Comparison of ENCODE assay signal across 7 cellular contexts in the genomic region with DNA sequence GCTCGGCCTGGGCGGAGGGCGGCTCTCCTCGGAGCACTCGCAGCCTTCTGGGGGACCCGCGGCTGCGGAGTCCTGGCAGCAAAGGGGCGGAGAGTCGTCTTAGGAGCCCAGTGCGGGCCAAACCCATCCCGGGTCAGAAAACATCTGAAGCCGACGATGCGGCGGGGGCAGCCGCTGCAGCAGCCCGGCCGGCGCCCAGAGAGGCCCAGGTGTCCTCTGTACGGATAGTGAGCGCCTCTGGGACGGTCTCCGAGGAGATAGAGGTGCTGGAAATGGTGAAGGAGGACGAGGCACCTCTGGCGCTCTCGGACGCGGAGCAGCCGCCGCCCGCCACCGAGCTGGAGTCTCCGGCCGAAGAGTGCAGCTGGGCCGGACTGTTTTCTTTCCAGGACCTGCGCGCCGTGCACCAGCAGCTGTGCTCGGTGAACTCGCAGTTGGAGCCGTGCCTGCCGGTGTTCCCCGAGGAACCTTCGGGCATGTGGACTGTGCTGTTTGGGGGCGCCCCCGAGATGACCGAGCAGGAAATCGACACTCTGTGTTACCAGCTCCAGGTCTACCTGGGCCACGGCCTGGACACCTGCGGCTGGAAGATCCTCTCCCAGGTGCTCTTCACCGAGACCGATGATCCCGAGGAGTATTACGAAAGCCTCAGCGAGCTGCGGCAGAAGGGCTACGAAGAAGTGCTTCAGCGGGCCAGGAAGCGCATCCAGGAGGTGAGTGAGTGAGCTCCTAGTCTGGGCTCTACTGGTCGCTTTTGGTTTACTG. TPM values are rescaled to one million over a fixed set of nuclear protein-coding genes. Genes with fewer than 3 reads are reported as not detected.
DNase-seq lines count a peak whose midpoint lies in the region; ATAC-seq and TF ChIP-seq lines count a peak whose summit lies in the region.

No MANE protein-coding gene starts in this region.

- no peaks in the 10 kb centered on the region for H3K36me3 ChIP-seq in thymus (ENCODE audit: control insufficient read depth, insufficient read depth)

- TF ChIP-seq CTCF in natural killer cell (IDR thresholded peaks at IDR 0.05) = no peak

- peak overlapping the region; percentile 71 for H3K4me3 ChIP-seq in thymus (ENCODE audit: low read length)

- H3K27ac Mint-ChIP-seq in natural killer cell = peak overlapping the region; percentile 89 to 90

- peak; percentile 31 for ATAC-seq in GM18511 (IDR thresholded peaks at IDR 0.05; ENCODE audit: unreplicated experiment)
- ATAC-seq in HG02970 (IDR thresholded peaks at IDR 0.05; ENCODE audit: low FRiP score, unreplicated experiment) = peak; percentile 24
- ATAC-seq in activated T-cell treated with anti-CD3 and anti-CD28 coated beads, Interleukin-2, amount 50 U/mL, for 4 hours = peak; percentile 16 to 29
- peak; percentile 10 to 16 (median 11) for ATAC-seq in natural killer cell

- H3K4me1 ChIP-seq in thymus (ENCODE audit: control insufficient read depth, insufficient read depth, low read length) = peaks cover 5% of the 10 kb centered on the region

- H3K9me3 ChIP-seq in thymus (ENCODE audit: control insufficient read depth) = no peaks in the 10 kb centered on the region

- no peaks in the 10 kb centered on the region for H3K9me3 Mint-ChIP-seq in activated T-cell treated with anti-CD3 and anti-CD28 coated beads, Interleukin-2, amount 50 U/mL, for 4 hours
- no peaks in the 10 kb centered on the region for H3K9me3 Mint-ChIP-seq in natural killer cell

- intact Hi-C loops in natural killer cell (cut with micrococcal nuclease) = loop anchor here (5.0 to 10.0 kb wide), 4 partner anchors 65 to 1170 kb away; a partner anchor contains a TSS

- peak overlapping the region; percentile 93 for H3K4me3 Mint-ChIP-seq in activated T-cell treated with anti-CD3 and anti-CD28 coated beads, Interleukin-2, amount 50 U/mL, for 4 hours
- peak overlapping the region; percentile 92 for H3K4me3 Mint-ChIP-seq in natural killer cell

- DNase-seq in NCI-H748 (lab: John Stamatoyannopoulos, UW; ENCODE audit: unreplicated experiment) (peak; percentile 78), fibroblast of gingiva (ENCODE audit: low read depth) (peak; percentile 23), natural killer cell (peak; percentile 28)
- no peak for DNase-seq in activated T-cell treated with anti-CD3 and anti-CD28 coated beads, Interleukin-2, amount 50 U/mL, for 4 hours

- peak overlapping the region; percentile 80 for H3K27ac ChIP-seq in thymus (ENCODE audit: low read depth)

- peaks cover 3% of the 10 kb centered on the region for H3K36me3 Mint-ChIP-seq in activated T-cell treated with anti-CD3 and anti-CD28 coated beads, Interleukin-2, amount 50 U/mL, for 4 hours (ENCODE audit: insufficient read depth)
- H3K36me3 Mint-ChIP-seq in natural killer cell = no peaks in the 10 kb centered on the region

- peaks cover 35% of the 10 kb centered on the region for H3K4me1 Mint-ChIP-seq in activated T-cell treated with anti-CD3 and anti-CD28 coated beads, Interleukin-2, amount 50 U/mL, for 4 hours (ENCODE audit: low read depth)
- H3K4me1 Mint-ChIP-seq in natural killer cell = peaks cover 40 to 41% of the 10 kb centered on the region in 2 donors

- H3K27me3 Mint-ChIP-seq in activated T-cell treated with anti-CD3 and anti-CD28 coated beads, Interleukin-2, amount 50 U/mL, for 4 hours (ENCODE audit: low read depth) = no peaks in the 10 kb centered on the region
- H3K27me3 Mint-ChIP-seq in natural killer cell (ENCODE audit: low read depth in 2 of 2) = no peaks in the 10 kb centered on the region

- H3K27me3 ChIP-seq in thymus (ENCODE audit: control insufficient read depth, insufficient read depth) = no peaks in the 10 kb centered on the region

- WGBS in thymus = under 1% methylated on average over 61 of the region's 61 CpGs

RNA-seq across cellular contexts. Expression of a gene that starts 1.2 kb away (rescaled TPM):
- 1 to 10 TPM; 5.2 to 7.8 (median 5.7) TPM for total RNA-seq in activated T-cell treated with anti-CD3 and anti-CD28 coated beads, Interleukin-2, amount 50 U/mL, for 4 hours
- 10 to 100 TPM; 27.6 to 30.4 (median 28.7) TPM for total RNA-seq in natural killer cell
- polyA plus RNA-seq in thymus = 7.3 TPM
